In the genomic region with DNA sequence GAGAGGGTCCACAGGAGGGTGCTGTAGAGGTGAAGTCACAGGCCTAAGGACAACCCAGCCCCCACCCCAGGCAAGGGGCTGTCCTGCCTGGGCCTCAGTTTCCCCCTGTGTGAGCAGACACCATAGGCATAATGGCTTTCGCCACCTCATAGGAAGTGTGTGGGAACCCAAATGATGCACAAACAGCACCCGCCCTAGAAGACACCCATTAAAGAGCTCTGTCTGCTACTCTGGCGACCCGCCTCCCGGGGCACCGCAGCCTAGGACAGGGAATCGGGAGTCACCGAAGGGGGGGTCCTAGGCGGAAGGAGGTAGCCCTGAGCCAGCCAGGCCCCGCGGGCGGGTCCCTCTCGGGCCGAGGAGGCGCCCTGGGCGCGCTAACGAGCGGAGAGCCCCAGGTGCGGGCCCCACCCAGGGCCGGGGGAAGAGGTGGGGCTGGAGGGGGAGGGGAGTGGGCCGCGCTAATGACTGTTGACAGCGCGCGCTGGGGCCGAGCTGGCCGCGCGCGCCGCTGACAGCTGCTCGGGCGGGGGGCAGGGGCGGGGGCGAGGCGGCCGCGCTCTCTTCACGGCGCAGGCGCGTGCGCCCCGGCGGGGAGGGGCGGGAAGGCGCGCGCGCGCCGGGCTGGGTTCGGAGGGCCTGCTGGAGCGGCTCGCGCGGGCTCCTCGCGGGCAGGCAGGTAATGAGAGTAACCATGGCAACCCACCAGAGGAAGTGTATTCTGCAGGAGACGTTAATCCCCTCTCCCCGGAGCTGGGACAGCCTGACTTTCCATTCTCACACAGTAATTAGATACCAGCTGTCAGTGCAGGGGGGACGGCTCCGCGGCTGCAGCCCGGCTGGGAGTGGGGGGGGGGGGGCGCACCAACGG, we compare ENCODE assay signal across 8 cellular contexts. TPM values are rescaled to one million over a fixed set of nuclear protein-coding genes. Genes with fewer than 3 reads are reported as not detected.
DNase-seq lines count a peak whose midpoint lies in the region; ATAC-seq, FAIRE-seq and TF ChIP-seq lines count a peak whose summit lies in the region.

No MANE protein-coding gene starts in this region.

- no peaks in the 10 kb centered on the region for H3K9me3 ChIP-seq in WERI-Rb-1 (ENCODE audit: severe bottlenecking)
- no peaks in the 10 kb centered on the region for H3K9me3 ChIP-seq in kidney (ENCODE audit: control insufficient read depth in 1 of 2, low read length in 2 of 2)

- H3K27ac ChIP-seq in WERI-Rb-1 (peak overlapping the region; percentile 95), kidney (ENCODE audit: low read depth in 2 of 2, low read length in 2 of 2) (no peak overlapping the region)

- H3K9ac ChIP-seq in kidney (ENCODE audit: low read length in 2 of 2): peak overlapping the region in 1 of 2 donors; percentile 7

- no peaks in the 10 kb centered on the region for H3K36me3 ChIP-seq in WERI-Rb-1
- no peaks in the 10 kb centered on the region for H3K36me3 ChIP-seq in bronchial epithelial cell (ENCODE audit: control insufficient read depth, insufficient read depth, low read length)
- H3K36me3 ChIP-seq in kidney (ENCODE audit: control insufficient read depth in 1 of 2, insufficient read depth in 2 of 2, low read length in 2 of 2): no peaks in the 10 kb centered on the region

- H3K27me3 ChIP-seq in WERI-Rb-1 (ENCODE audit: insufficient read depth, low read depth, severe bottlenecking) (no peaks in the 10 kb centered on the region), bronchial epithelial cell (ENCODE audit: control insufficient read depth, insufficient read depth, low read length) (peaks cover 5% of the 10 kb centered on the region)

- DNase-seq in DMS114 treated with DMSO at 0.1 percent for 48 hours (lab: John Stamatoyannopoulos, UW; ENCODE audit: unreplicated experiment): peak; percentile 9
- DNase-seq in HFF-Myc (ENCODE audit: extremely low read depth, low read depth): no peak
- DNase-seq in NCI-H2029 treated with DMSO at 0.1 percent for 48 hours (lab: John Stamatoyannopoulos, UW): peak; percentile 88
- peak; percentile 95 for DNase-seq in WERI-Rb-1
- no peak for DNase-seq in bronchial epithelial cell (ENCODE audit: low read depth)
- peak; percentile 88 for DNase-seq in kidney
- DNase-seq in stimulated activated CD4-positive, alpha-beta T cell treated with anti-CD3 and anti-CD28 coated beads, Interleukin-1b, Interleukin-23, amount 100 ng/mL, for 1 hour (ENCODE audit: low read depth in 2 of 2): peak; percentile 43 to 58

- H3K4me3 ChIP-seq in HFF-Myc (replicated peaks; ENCODE audit: low read depth, low read length): 0 out of 2 replicates have a peak overlapping the region, but pooled peaks have one; percentile 15
- H3K4me3 ChIP-seq in WERI-Rb-1 (ENCODE audit: low read depth, low read length): peak overlapping the region; percentile 46
- H3K4me3 ChIP-seq in bronchial epithelial cell (ENCODE audit: low read depth, low read length): peak overlapping the region; percentile 40
- peak overlapping the region; percentile 49 to 63 for H3K4me3 ChIP-seq in kidney (ENCODE audit: low read length in 2 of 2)

- no peak for ATAC-seq in GM19467 (IDR thresholded peaks at IDR 0.05; ENCODE audit: unreplicated experiment)

- H3K4me1 ChIP-seq in kidney (ENCODE audit: control insufficient read depth in 1 of 2, insufficient read depth in 1 of 2, low read depth in 1 of 2, low read length in 2 of 2): peaks cover 3 to 13% of the 10 kb centered on the region in 2 donors

- TF ChIP-seq CTCF in HFF-Myc (IDR thresholded peaks at IDR 0.05; ENCODE audit: low read depth, low read length, missing control alignments) (no peak), WERI-Rb-1 (IDR thresholded peaks at IDR 0.05; ENCODE audit: low read depth, low read length) (0 out of 2 replicates have a peak, but pooled peaks have one; percentile 18), bronchial epithelial cell (IDR thresholded peaks at IDR 0.05; ENCODE audit: insufficient read depth, low read length, severe bottlenecking) (no peak), kidney (IDR thresholded peaks at IDR 0.05; ENCODE audit: borderline replicate concordance, extremely low read depth, insufficient read depth) (no peak)

- FAIRE-seq in bronchial epithelial cell (lab: Jason Lieb, UNC) (no peak), kidney (lab: Jason Lieb, UNC) (no peak)

- intact Hi-C loops in kidney (cut with DNase I): no loop called here

RNA-seq across cellular contexts. Expression of a gene that starts 48.9 kb away (rescaled TPM):
- total RNA-seq in bronchial epithelial cell (1.8 and 2.8 TPM in 2 replicates), kidney (19.4 TPM)
- polyA plus RNA-seq in kidney (ENCODE audit: insufficient read depth, low read depth, low replicate concordance): 14.1 TPM

Comparison
In these comparisons a context has a peak if more than half of its experiments do, and no peak if none do; other contexts are left out.
1. DNase-seq: peak in DMS114 treated with DMSO at 0.1 percent for 48 hours (single experiment), NCI-H2029 treated with DMSO at 0.1 percent for 48 hours (single experiment), WERI-Rb-1 (single experiment), kidney (single experiment) and stimulated activated CD4-positive, alpha-beta T cell treated with anti-CD3 and anti-CD28 coated beads, Interleukin-1b, Interleukin-23, amount 100 ng/mL, for 1 hour (2 of 2); none in HFF-Myc (single experiment) and bronchial epithelial cell (single experiment).
2. Peak in every context shown above with its lines, with median percentiles within 50 percentile points of each other: H3K4me3 ChIP-seq.